Comparison of ENCODE assay signal across 8 cellular contexts in the genomic region with DNA sequence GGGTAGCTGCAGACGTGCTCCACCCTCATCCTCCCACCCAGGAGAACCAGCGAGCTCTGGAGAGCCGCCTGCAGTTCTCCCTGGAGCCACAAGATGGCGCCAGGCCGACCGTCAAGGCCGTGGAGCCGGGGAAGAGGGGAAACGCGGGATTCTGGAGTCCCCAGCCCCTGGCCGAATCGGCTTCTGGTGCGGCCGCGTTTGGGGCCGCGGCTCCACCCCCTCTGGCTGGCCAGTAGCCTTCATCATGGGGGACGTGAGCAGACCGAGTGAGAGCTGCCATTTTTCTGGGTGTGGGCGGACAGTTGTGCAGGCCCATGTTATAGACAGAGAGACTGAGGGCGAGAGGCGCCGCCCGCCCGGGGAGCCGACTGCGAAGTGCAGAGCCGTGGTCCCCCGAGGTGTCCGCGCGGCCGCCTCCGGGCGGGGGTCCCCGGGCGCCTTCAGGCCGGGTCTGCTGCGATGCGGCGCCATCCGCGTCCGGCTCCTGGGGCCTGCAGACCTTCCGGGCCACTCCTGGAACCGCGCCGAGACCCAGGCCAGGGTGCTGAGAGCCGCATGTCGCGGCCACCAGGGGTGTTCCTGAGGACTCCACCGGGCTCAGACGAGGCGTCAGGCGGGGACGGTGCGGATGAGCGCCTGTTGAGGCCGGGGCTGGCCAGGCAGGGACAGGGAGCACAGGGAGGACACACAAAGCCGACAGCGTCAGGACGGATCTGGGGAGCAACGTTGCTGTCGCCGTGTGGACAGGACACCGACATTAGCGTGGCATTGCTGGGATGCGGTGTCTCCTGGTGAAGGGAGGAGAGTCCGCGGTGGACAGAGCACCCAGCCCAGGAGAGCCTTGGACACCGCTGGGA.
DNase-seq lines count a peak whose midpoint lies in the region; ATAC-seq, FAIRE-seq and TF ChIP-seq lines count a peak whose summit lies in the region.

No MANE protein-coding gene starts in this region.

- H3K27me3 ChIP-seq in endothelial cell of umbilical vein (ENCODE audit: control insufficient read depth in 2 of 2, insufficient read depth in 2 of 2, low read length in 2 of 2), result no peaks in the 10 kb centered on the region

- peak overlapping the region; percentile 87 for H2AFZ ChIP-seq in endothelial cell of umbilical vein (ENCODE audit: low read depth, low read length)

- BruUV-seq in endothelial cell of umbilical vein (replicated peaks; lab: Mats Ljungman, UMichigan), result no TSS peak

- H3K4me3 Mint-ChIP-seq in activated CD4-positive, alpha-beta memory T cell treated with anti-CD3 and anti-CD28 coated beads for 36 hours, result peak overlapping the region; percentile 17

- no peaks in the 10 kb centered on the region for H3K9me3 Mint-ChIP-seq in activated CD4-positive, alpha-beta memory T cell treated with anti-CD3 and anti-CD28 coated beads for 36 hours

- TF ChIP-seq POLR2A in endothelial cell of umbilical vein (IDR thresholded peaks at IDR 0.05; ENCODE audit: low read depth, low read length), result no peak

- H3K27ac Mint-ChIP-seq in activated CD4-positive, alpha-beta memory T cell treated with anti-CD3 and anti-CD28 coated beads for 36 hours, result no peak overlapping the region

- ATAC-seq in HG02588 (IDR thresholded peaks at IDR 0.05; ENCODE audit: unreplicated experiment), result peak; percentile 38
- ATAC-seq in GM21528 (IDR thresholded peaks at IDR 0.05; ENCODE audit: low FRiP score, unreplicated experiment), result no peak

- H3K9ac ChIP-seq in endothelial cell of umbilical vein (replicated peaks; ENCODE audit: extremely low read depth, insufficient read depth, low read length), result no peak overlapping the region

- POLR2A ChIA-PET in GM10248 (lab: Yijun Ruan, JAX), result no interaction called here
- POLR2A ChIA-PET in activated CD4-positive, alpha-beta memory T cell treated with anti-CD3 and anti-CD28 coated beads for 36 hours (lab: Charles Lee), result no interaction called here
- POLR2A ChIA-PET in endothelial cell of umbilical vein (lab: Charles Lee), result no interaction called here

- H3K4me1 Mint-ChIP-seq in activated CD4-positive, alpha-beta memory T cell treated with anti-CD3 and anti-CD28 coated beads for 36 hours (ENCODE audit: low read depth), result no peaks in the 10 kb centered on the region

- intact Hi-C loops in activated CD4-positive, alpha-beta memory T cell treated with anti-CD3 and anti-CD28 coated beads for 36 hours (cut with micrococcal nuclease), result loop anchor here (10.0 kb wide), 2 partner anchors 412 to 1108 kb away; no protein-coding TSS in a partner anchor
- intact Hi-C loops in endothelial cell of umbilical vein (cut with micrococcal nuclease), result loop anchor here (1.0 to 10.0 kb wide), 4 partner anchors 415 to 1598 kb away; no protein-coding TSS in a partner anchor

- CTCF ChIA-PET in GM10248 (lab: Yijun Ruan, JAX) (interaction anchor here (0.6 to 2.4 kb wide), 21 partner anchors 8 to 655 kb away, joined by 3 to 18 read pairs (median 4); no protein-coding TSS in a partner anchor), endothelial cell of umbilical vein (lab: Charles Lee) (interaction anchor here (0.6 to 1.4 kb wide), 20 partner anchors 8 to 1596 kb away, joined by 3 to 15 read pairs (median 4); no protein-coding TSS in a partner anchor)
- CTCF ChIA-PET in activated CD4-positive, alpha-beta memory T cell treated with anti-CD3 and anti-CD28 coated beads for 36 hours (lab: Charles Lee), result interaction anchor here (0.6 to 1.4 kb wide), 9 partner anchors 8 to 641 kb away, joined by 3 to 9 read pairs (median 4); no protein-coding TSS in a partner anchor

- peak; percentile 78 for FAIRE-seq in endothelial cell of umbilical vein (lab: Jason Lieb, UNC)

- H3K27me3 Mint-ChIP-seq in activated CD4-positive, alpha-beta memory T cell treated with anti-CD3 and anti-CD28 coated beads for 36 hours, result peaks cover 16% of the 10 kb centered on the region

- no peaks in the 10 kb centered on the region for H3K79me2 ChIP-seq in endothelial cell of umbilical vein (ENCODE audit: control insufficient read depth, insufficient read depth, low read length)

- TF ChIP-seq CTCF in GM10248 (IDR thresholded peaks at IDR 0.05; ENCODE audit: control extremely low read depth, extremely low read depth, low read depth, missing control alignments), result peak; percentile 95
- peak; percentile 94 to 99 for TF ChIP-seq CTCF in endothelial cell of umbilical vein (IDR thresholded peaks at IDR 0.05; ENCODE audit: extremely low read depth in 1 of 2, insufficient read depth in 1 of 2, low read depth in 1 of 2, low read length in 2 of 2)

- peak overlapping the region in 1 of 3 experiments; percentile 14 for H3K4me3 ChIP-seq in endothelial cell of umbilical vein (replicated peaks in 1 of 3; ENCODE audit: insufficient read depth in 1 of 3, low read depth in 1 of 3, low read length in 3 of 3)

- DNase-seq in GM10248 (ENCODE audit: extremely low spot score), result peak; percentile 88
- peak; percentile 59 for DNase-seq in NCI-H2171 treated with DMSO at 0.1 percent for 48 hours (lab: John Stamatoyannopoulos, UW)
- peak; percentile 66 for DNase-seq in activated CD4-positive, alpha-beta memory T cell treated with anti-CD3 and anti-CD28 coated beads for 36 hours
- peak; percentile 50 for DNase-seq in endothelial cell of umbilical vein (ENCODE audit: low read depth, low spot score)
- peak; percentile 94 for DNase-seq in mesenteric fat pad (ENCODE audit: low spot score)
- DNase-seq in stimulated activated CD8-positive, alpha-beta memory T cell treated with anti-CD3 and anti-CD28 coated beads, Interleukin-2, amount 100 ng/mL, for 48 hours (ENCODE audit: low read depth in 2 of 2), result peak; percentile 38 to 56

- H3K9me1 ChIP-seq in endothelial cell of umbilical vein (replicated peaks; ENCODE audit: control insufficient read depth, extremely low read depth, insufficient read depth, low read length), result no peaks in the 10 kb centered on the region

- no peak overlapping the region for H3K27ac ChIP-seq in endothelial cell of umbilical vein (ENCODE audit: insufficient read depth, low read depth, low read length)

- H4K20me1 ChIP-seq in endothelial cell of umbilical vein (replicated peaks; ENCODE audit: control insufficient read depth, extremely low read depth, insufficient read depth, low read length), result no peaks in the 10 kb centered on the region

- no peaks in the 10 kb centered on the region for H3K36me3 Mint-ChIP-seq in activated CD4-positive, alpha-beta memory T cell treated with anti-CD3 and anti-CD28 coated beads for 36 hours

- H3K4me2 ChIP-seq in endothelial cell of umbilical vein (ENCODE audit: insufficient read depth, low read length), result no peak overlapping the region

- no peaks in the 10 kb centered on the region for H3K9me3 ChIP-seq in endothelial cell of umbilical vein (replicated peaks; ENCODE audit: control insufficient read depth, insufficient read depth, low read length)

- H3K4me1 ChIP-seq in endothelial cell of umbilical vein (ENCODE audit: control insufficient read depth, extremely low read depth, insufficient read depth, low read length), result peaks cover 3% of the 10 kb centered on the region

- dilution Hi-C loops in endothelial cell of umbilical vein (cut with MboI; ENCODE audit: extremely low pct_ligation_motif_present, low sequenced_read_pairs), result no loop called here

- no peaks in the 10 kb centered on the region for H3K36me3 ChIP-seq in endothelial cell of umbilical vein (ENCODE audit: control insufficient read depth in 2 of 2, extremely low read depth in 1 of 2, insufficient read depth in 2 of 2, low read length in 2 of 2)

TF ChIP-seq in endothelial cell of umbilical vein, 7 proteins besides CTCF, POLR2A, EP300 and RAD21:
- TF ChIP-seq JUN (IDR thresholded peaks at IDR 0.05; ENCODE audit: borderline replicate concordance, insufficient read depth, insufficient read length, low read depth) (no peak), EZH2 (IDR thresholded peaks at IDR 0.05; ENCODE audit: borderline replicate concordance, low read depth, low read length, severe bottlenecking) (no peak), GATA2 (IDR thresholded peaks at IDR 0.05; ENCODE audit: insufficient read depth, insufficient read length, low read depth, low read length) (no peak), POLR2AphosphoS5 (IDR thresholded peaks at IDR 0.05; ENCODE audit: insufficient read depth, low read depth, low read length) (no peak)
TF ChIP-seq in endothelial cell of umbilical vein: peak in this region for 0.
